ENCODE assay signal across 7 cellular contexts in genomic region chr7:72823765-72824732, GRCh38. TPM values are rescaled to one million over a fixed set of nuclear protein-coding genes. Genes with fewer than 3 reads are reported as not detected.
DNase-seq lines count a peak whose midpoint lies in the region; FAIRE-seq and TF ChIP-seq lines count a peak whose summit lies in the region.
"Not testable (repeated sequence)": the region's sequence is repeated elsewhere in the genome, so short reads cannot be mapped to it uniquely, and the experiment has no call there.

No MANE protein-coding gene starts in this region.

- not testable (repeated sequence) for H3K4me3 ChIP-seq in neural progenitor cell

- intact Hi-C loops in activated CD4-positive, alpha-beta T cell treated with anti-CD3 and anti-CD28 coated beads, Interleukin-2, amount 10 ng/mL, durations not matched to agents 24 days and 14 days (cut with micrococcal nuclease), result not testable (repeated sequence)

- peaks cover 11% of the 10 kb centered on the region for H3K79me2 ChIP-seq in neural progenitor cell (ENCODE audit: low read depth)

- DNase-seq in DMS153 (lab: John Stamatoyannopoulos, UW) (peak; percentile 1), HT-29 (ENCODE audit: low spot score) (peak; percentile 25), NCI-H2227 (lab: John Stamatoyannopoulos, UW; ENCODE audit: unreplicated experiment) (peak; percentile 15), immature natural killer cell (peak; percentile 29 to 43 (median 41))
- DNase-seq in activated CD4-positive, alpha-beta T cell treated with anti-CD3 and anti-CD28 coated beads, Interleukin-2, amount 10 ng/mL, durations not matched to agents 24 days and 14 days, result peak; percentile 60
- DNase-seq in neural progenitor cell (ENCODE audit: low spot score), result not testable (repeated sequence)

- peaks cover 14% of the 10 kb centered on the region for H3F3A ChIP-seq in neural progenitor cell (ENCODE audit: low read depth)

- not testable (repeated sequence) for H3K4me2 ChIP-seq in neural progenitor cell

- peak; percentile 53 for TF ChIP-seq CTCF in neural progenitor cell (IDR thresholded peaks at IDR 0.05)

- FAIRE-seq in endometrium (lab: Jason Lieb, UNC), result peak; percentile 31

- H3K9me3 ChIP-seq in neural progenitor cell (ENCODE audit: low read depth), result not testable (repeated sequence)

- not testable (repeated sequence) for H3K27ac ChIP-seq in neural progenitor cell

- H3K4me3 Mint-ChIP-seq in activated CD4-positive, alpha-beta T cell treated with anti-CD3 and anti-CD28 coated beads, Interleukin-2, amount 10 ng/mL, durations not matched to agents 24 days and 14 days; immature natural killer cell; neural progenitor cell: not testable (repeated sequence)

- H3K36me3 ChIP-seq in neural progenitor cell, result not testable (repeated sequence)

- H4K20me1 ChIP-seq in neural progenitor cell (ENCODE audit: low read depth), result not testable (repeated sequence)

- not testable (repeated sequence) for H3K4me1 Mint-ChIP-seq in activated CD4-positive, alpha-beta T cell treated with anti-CD3 and anti-CD28 coated beads, Interleukin-2, amount 10 ng/mL, durations not matched to agents 24 days and 14 days; neural progenitor cell
- H3K4me1 Mint-ChIP-seq in immature natural killer cell, result peaks cover 18 to 25% of the 10 kb centered on the region in 2 donors

- not testable (repeated sequence) for H3K36me3 Mint-ChIP-seq in activated CD4-positive, alpha-beta T cell treated with anti-CD3 and anti-CD28 coated beads, Interleukin-2, amount 10 ng/mL, durations not matched to agents 24 days and 14 days (ENCODE audit: low read depth); immature natural killer cell; neural progenitor cell

- H3K9me3 Mint-ChIP-seq in activated CD4-positive, alpha-beta T cell treated with anti-CD3 and anti-CD28 coated beads, Interleukin-2, amount 10 ng/mL, durations not matched to agents 24 days and 14 days; immature natural killer cell; neural progenitor cell: not testable (repeated sequence)

- not testable (repeated sequence) for H3K4me1 ChIP-seq in neural progenitor cell

- not testable (repeated sequence) for H3K9ac ChIP-seq in neural progenitor cell

- H3K27me3 ChIP-seq in neural progenitor cell, result not testable (repeated sequence)

- H2AFZ ChIP-seq in neural progenitor cell (replicated peaks), result not testable (repeated sequence)

- H3K27me3 Mint-ChIP-seq in activated CD4-positive, alpha-beta T cell treated with anti-CD3 and anti-CD28 coated beads, Interleukin-2, amount 10 ng/mL, durations not matched to agents 24 days and 14 days; immature natural killer cell (ENCODE audit: low read depth in 3 of 3); neural progenitor cell (ENCODE audit: insufficient read depth, low read depth): not testable (repeated sequence)

- not testable (repeated sequence) for H3K27ac Mint-ChIP-seq in activated CD4-positive, alpha-beta T cell treated with anti-CD3 and anti-CD28 coated beads, Interleukin-2, amount 10 ng/mL, durations not matched to agents 24 days and 14 days; immature natural killer cell; neural progenitor cell

RNA-seq across cellular contexts. Expression of gene TYW1B, which starts 4.0 kb away (rescaled TPM):
- total RNA-seq in HT-29 (2014; rRNA removed; shearing (Covaris generic)), result 1.5 and 2.5 TPM in 2 replicates
- 3.3 and 4.2 TPM in 2 replicates for total RNA-seq in activated CD4-positive, alpha-beta T cell treated with anti-CD3 and anti-CD28 coated beads, Interleukin-2, amount 10 ng/mL, durations not matched to agents 24 days and 14 days
- 1 to 10 TPM in 1 of 3 donors, under 1 TPM in 2; 0.55 to 2.0 (median 0.88) TPM for polyA plus RNA-seq in immature natural killer cell
- total RNA-seq in neural progenitor cell (ENCODE audit: low replicate concordance), result 3.6 and 4.4 TPM in 2 replicates
